ENCODE assay signal across 14 cellular contexts in genomic region chr20:15214051-15214450, GRCh38.
A peak's percentile ranks its signal among the peaks of the same experiment; 100 is the strongest.
DNase-seq lines count a peak whose midpoint lies in the region; ATAC-seq lines count a peak whose summit lies in the region.
"Had no signal": no experiment of that assay in that cellular context is flagged by ENCODE, and none has a peak within 500 bp of the region (broad histone marks: within the 10 kb centered on the region; RNA-seq: fewer than 3 reads in every experiment).

No MANE protein-coding gene starts in this region.

- peak; percentile 95 for DNase-seq in G401 (ENCODE audit: low spot score)
- peak; percentile 38 to 61 for DNase-seq in cerebellar nuclear complex (lab: John Stamatoyannopoulos, UW)
- peak; percentile 3 for DNase-seq in occipital lobe (lab: John Stamatoyannopoulos, UW)
- DNase-seq in activated CD8-positive, alpha-beta memory T cell treated with anti-CD3 and anti-CD28 coated beads, Interleukin-2, amount 50 U/mL, for 4 hours, result no peak
- DNase-seq: AML-193; Caco-2; Calu3; CD4-positive, alpha-beta T cell; CD8-positive, alpha-beta T cell; DMS79 treated with DMSO at 0.1 percent for 48 hours; GDM1 had no signal

- no peak for ATAC-seq in GM18519 (IDR thresholded peaks at IDR 0.05; ENCODE audit: low FRiP score, unreplicated experiment)
- ATAC-seq: A549; CD8-positive, alpha-beta T cell; GM12878 had no signal

- in situ Hi-C loops in G401 (cut with HindIII; ENCODE audit: low sequenced_read_pairs), result no loop called here
